In the genomic region with DNA sequence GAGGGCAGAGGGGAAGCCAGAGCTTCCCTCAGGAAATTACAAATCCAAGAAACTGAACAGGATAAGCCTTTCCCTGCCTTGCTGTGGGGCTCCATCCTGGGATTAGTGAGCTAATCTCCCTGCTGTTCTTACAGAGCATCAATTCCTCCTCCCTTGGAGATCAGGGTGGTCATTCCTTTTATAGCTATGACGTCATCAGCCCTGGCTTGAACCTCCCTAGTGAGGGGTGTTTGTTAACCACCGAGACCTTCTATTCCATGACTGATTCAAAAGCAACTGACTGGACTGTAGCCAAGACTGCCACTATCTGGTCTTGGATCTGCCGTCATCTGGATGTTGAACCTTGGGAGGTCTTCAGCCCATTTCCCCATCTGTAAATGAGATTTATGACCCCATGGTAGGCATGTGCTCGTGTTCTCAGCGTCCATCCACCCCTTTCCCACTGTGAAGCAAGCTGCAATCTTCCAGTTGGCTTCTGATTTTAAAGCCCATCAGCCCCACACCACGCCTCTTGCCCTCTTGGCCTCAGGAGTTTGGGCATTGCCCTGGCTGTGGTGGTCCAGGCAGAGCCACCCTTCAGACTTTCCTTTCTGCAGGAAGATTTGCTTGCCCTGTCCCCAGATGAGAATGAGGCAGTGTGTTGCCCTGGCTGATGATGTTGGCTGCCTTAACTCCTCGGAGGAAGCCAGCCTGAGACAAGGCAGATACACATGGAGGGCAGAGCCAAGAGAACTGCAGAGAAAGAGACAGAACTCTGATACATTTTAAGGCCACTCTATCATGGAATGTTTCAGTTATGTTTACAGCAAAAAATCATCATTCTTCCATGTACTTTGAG, we compare ENCODE assay signal across 11 cellular contexts. TPM values are rescaled to one million over a fixed set of nuclear protein-coding genes. Genes with fewer than 3 reads are reported as not detected.
DNase-seq lines count a peak whose midpoint lies in the region; ATAC-seq and TF ChIP-seq lines count a peak whose summit lies in the region.
"Had no signal": no experiment of that assay in that cellular context is flagged by ENCODE, and none has a peak within 500 bp of the region (broad histone marks: within the 10 kb centered on the region; RNA-seq: fewer than 3 reads in every experiment).

No MANE protein-coding gene starts in this region.

- no peak overlapping the region for H4K91ac ChIP-seq in mesenchymal stem cell (ENCODE audit: low read length)

- ATAC-seq in HG03469 (IDR thresholded peaks at IDR 0.05; ENCODE audit: unreplicated experiment) (no peak), HG03342 (IDR thresholded peaks at IDR 0.05; ENCODE audit: unreplicated experiment) (no peak)
- ATAC-seq: naive thymus-derived CD4-positive, alpha-beta T cell had no signal

- H3K27ac ChIP-seq in AG04450 (ENCODE audit: low read depth, low read length): peak overlapping the region; percentile 47
- H3K27ac ChIP-seq in HUES64 (ENCODE audit: low read depth, low read length): peak overlapping the region; percentile 57
- peak overlapping the region; percentile 85 to 87 for H3K27ac ChIP-seq in coronary artery
- H3K27ac ChIP-seq in mesenchymal stem cell (ENCODE audit: low read length, poor library complexity, severe bottlenecking): peak overlapping the region; percentile 69
- H3K27ac ChIP-seq: RWPE1 had no signal

- H3K4me2 ChIP-seq in mesenchymal stem cell (ENCODE audit: low read length, poor library complexity, severe bottlenecking): no peak overlapping the region

- CTCF ChIA-PET in AG04450 (lab: Charles Lee): interaction anchor here (1.4 to 1.9 kb wide), 2 partner anchors 21 to 128 kb away, joined by 4 to 8 read pairs; no protein-coding TSS in a partner anchor

- no peak overlapping the region for H2BK5ac ChIP-seq in mesenchymal stem cell (ENCODE audit: low read depth, low read length, poor library complexity, severe bottlenecking)

- peak overlapping the region in 1 of 2 experiments; percentile 22 for H3K4ac ChIP-seq in mesenchymal stem cell (ENCODE audit: low read depth in 1 of 2, low read length in 2 of 2)

- H3K36me3 ChIP-seq in HUES64 (ENCODE audit: insufficient read depth, low read length) (no peaks in the 10 kb centered on the region), mesenchymal stem cell (ENCODE audit: control insufficient read depth in 1 of 2, insufficient read depth in 2 of 2, low read depth in 1 of 2, low read length in 2 of 2) (no peaks in the 10 kb centered on the region)

- no peaks in the 10 kb centered on the region for H3K79me1 ChIP-seq in mesenchymal stem cell (replicated peaks; ENCODE audit: low read length, poor library complexity, severe bottlenecking)

- H4K8ac ChIP-seq in mesenchymal stem cell (ENCODE audit: low read length): peak overlapping the region; percentile 5

- peak overlapping the region in 1 of 2 experiments; percentile 44 for H3K18ac ChIP-seq in mesenchymal stem cell (ENCODE audit: low read depth in 1 of 2, low read length in 2 of 2)

- peak overlapping the region in 1 of 2 experiments; percentile 51 for H2BK12ac ChIP-seq in mesenchymal stem cell (ENCODE audit: low read length in 2 of 2)

- H3K9me3 ChIP-seq in AG04450 (ENCODE audit: control insufficient read depth, insufficient read depth, low read length) (no peaks in the 10 kb centered on the region), HUES64 (ENCODE audit: insufficient read depth, low read depth, low read length) (no peaks in the 10 kb centered on the region), mesenchymal stem cell (ENCODE audit: control insufficient read depth, low read length) (no peaks in the 10 kb centered on the region)

- H3K27me3 ChIP-seq in AG04450 (ENCODE audit: control insufficient read depth, insufficient read depth, low read length): no peaks in the 10 kb centered on the region
- H3K27me3 ChIP-seq in HUES64 (ENCODE audit: insufficient read depth, low read length): no peaks in the 10 kb centered on the region
- no peaks in the 10 kb centered on the region for H3K27me3 ChIP-seq in mesenchymal stem cell (ENCODE audit: control insufficient read depth in 1 of 2, insufficient read depth in 1 of 2, low read length in 2 of 2)

- H3K9ac ChIP-seq in HUES64 (ENCODE audit: low read depth, low read length) (peak overlapping the region; percentile 21; the same call in 1 of the 2 replicates), mesenchymal stem cell (ENCODE audit: low read length) (peak overlapping the region; percentile 46)

- no peak overlapping the region for H3K23ac ChIP-seq in mesenchymal stem cell (ENCODE audit: low read length in 2 of 2)

- in situ Hi-C loops in G401 (cut with HindIII; ENCODE audit: low sequenced_read_pairs): no loop called here

- no peak for TF ChIP-seq CTCF in AG04450 (IDR thresholded peaks at IDR 0.05; ENCODE audit: low read depth, low read length)
- no peak for TF ChIP-seq CTCF in coronary artery (IDR thresholded peaks at IDR 0.05)

- POLR2A ChIA-PET in AG04450 (lab: Yijun Ruan, JAX): interaction anchor here (0.7 kb wide), 1 partner anchor 34 kb away, joined by 4 read pairs; no protein-coding TSS in a partner anchor

- H3K4me3 ChIP-seq in AG04450 (ENCODE audit: low read depth, low read length) (no peak overlapping the region), HUES64 (ENCODE audit: low read length) (no peak overlapping the region), coronary artery (no peak overlapping the region), mesenchymal stem cell (ENCODE audit: insufficient read depth in 1 of 2, low read depth in 1 of 2, low read length in 2 of 2) (peak overlapping the region in 1 of 2 experiments; percentile 14)

- H3K4me1 ChIP-seq in HUES64 (ENCODE audit: insufficient read depth, low read length) (peaks cover 46% of the 10 kb centered on the region), mesenchymal stem cell (ENCODE audit: control insufficient read depth, insufficient read depth, low read depth, low read length) (peaks cover 24% of the 10 kb centered on the region)

- H2BK15ac ChIP-seq in mesenchymal stem cell (ENCODE audit: low read depth, poor library complexity, severe bottlenecking): no peak overlapping the region

- H2BK120ac ChIP-seq in mesenchymal stem cell (ENCODE audit: low read depth, low read length): no peak overlapping the region

- peak overlapping the region; percentile 36 for H2AK5ac ChIP-seq in mesenchymal stem cell (ENCODE audit: low read length, severe bottlenecking)

- peak overlapping the region in 1 of 2 experiments; percentile 68 for H3K14ac ChIP-seq in mesenchymal stem cell (ENCODE audit: low read length in 2 of 2)

- no peak overlapping the region for H2AFZ ChIP-seq in mesenchymal stem cell (ENCODE audit: low read depth, low read length)

- DNase-seq in AG04450 (ENCODE audit: low read depth, low spot score) (no peak), coronary artery (ENCODE audit: low spot score) (no peak), mesenchymal stem cell (peak; percentile 94), activated gamma-delta T cell treated with Interleukin-2 at 50 U/mL for 16 hours (no peak), G401 (ENCODE audit: low spot score) (no peak)
- DNase-seq: CD4-positive, alpha-beta memory T cell; naive thymus-derived CD4-positive, alpha-beta T cell had no signal

- 77% methylated on average over 7 of the region's 7 CpGs for WGBS in HUES64
- 43% methylated on average over 7 of the region's 7 CpGs for WGBS in mesenchymal stem cell

RNA-seq across cellular contexts. Expression of gene ACTN1, which starts 59.6 kb away (rescaled TPM):
- polyA plus RNA-seq in AG04450 (2011; rRNA removed): 641 and 751 TPM in 2 replicates
- 1,243 and 1,580 TPM in 2 replicates for polyA minus RNA-seq in AG04450 (2011; rRNA and poly(A)+ RNA removed)
- polyA plus RNA-seq in HUES64 (2013, experiment 1 of 2): 156 TPM
- polyA plus RNA-seq in HUES64 (2013, experiment 2 of 2): 157 TPM
- 359 TPM for polyA plus RNA-seq in mesenchymal stem cell (2013, experiment 1 of 2)
- polyA plus RNA-seq in mesenchymal stem cell (2013, experiment 2 of 2): 344 TPM
- 78.8 and 90.9 TPM in 2 replicates for total RNA-seq in G401 (2014; rRNA removed; shearing (Covaris generic))
